In genomic region chr11:35017528-35018342, GRCh38 we compare ENCODE assay signal across 14 cellular contexts.
"Had no signal": no experiment of that assay in that cellular context is flagged by ENCODE, and none has a peak within 500 bp of the region (broad histone marks: within the 10 kb centered on the region; RNA-seq: fewer than 3 reads in every experiment).

No MANE protein-coding gene starts in this region.

- H3K4me3 ChIP-seq: adrenal gland, left ventricle myocardium inferior, upper lobe of left lung had no signal

- H3K27me3 ChIP-seq: adrenal gland, brain microvascular endothelial cell, upper lobe of left lung had no signal

- ATAC-seq: activated T-helper 17 cell treated with anti-CD3 and anti-CD28 coated beads, Interleukin-2, amount 50 U/mL, for 72 hours; effector memory CD8-positive, alpha-beta T cell had no signal

- DNase-seq: activated B cell treated with CpG ODN at 0.5 μM for 24 hours; activated CD4-positive, alpha-beta T cell treated with anti-CD3 and anti-CD28 coated beads, Interleukin-2, amount 10 ng/mL, durations not matched to agents 7 days and 5 days; activated naive CD4-positive, alpha-beta T cell treated with anti-CD3 and anti-CD28 coated beads for 36 hours; activated T-cell treated with anti-CD3 and anti-CD28 coated beads for 4 hours; adrenal gland; brain microvascular endothelial cell; cerebellar nuclear complex; effector memory CD8-positive, alpha-beta T cell; hippocampal formation; left ventricle myocardium inferior; stimulated activated CD4-positive, alpha-beta T cell treated with anti-CD3 and anti-CD28 coated beads, Interleukin-4, amount 100 ng/mL, for 1 hour; stimulated activated CD8-positive, alpha-beta memory T cell treated with anti-CD3 and anti-CD28 coated beads, Interleukin-4, amount 100 ng/mL, for 48 hours; upper lobe of left lung had no signal

- H3K36me3 ChIP-seq: adrenal gland, brain microvascular endothelial cell, left ventricle myocardium inferior, upper lobe of left lung had no signal

- H3K4me1 ChIP-seq: adrenal gland, left ventricle myocardium inferior, upper lobe of left lung had no signal

- H3K27ac ChIP-seq: adrenal gland, brain microvascular endothelial cell, left ventricle myocardium inferior, upper lobe of left lung had no signal

- H3K9me3 ChIP-seq: adrenal gland, upper lobe of left lung had no signal
